ENCODE assay signal across 8 cellular contexts in genomic region chr12:89470741-89471504, GRCh38. TPM values are rescaled to one million over a fixed set of nuclear protein-coding genes. Genes with fewer than 3 reads are reported as not detected.
DNase-seq lines count a peak whose midpoint lies in the region; ATAC-seq, FAIRE-seq and TF ChIP-seq lines count a peak whose summit lies in the region.

No MANE protein-coding gene starts in this region.

- no peaks in the 10 kb centered on the region for H3K36me3 Mint-ChIP-seq in activated naive CD4-positive, alpha-beta T cell treated with anti-CD3 and anti-CD28 coated beads, Interleukin-2, amount 50 U/mL, for 24 hours
- H3K36me3 Mint-ChIP-seq in activated CD4-positive, alpha-beta memory T cell treated with anti-CD3 and anti-CD28 coated beads, Interleukin-2, amount 10 ng/mL, durations not matched to agents 7 days and 5 days (ENCODE audit: low read depth) = peaks cover 41% of the 10 kb centered on the region

- 13 to 42% (median 29%) methylated on average over 3 of the region's 3 CpGs for WGBS in small intestine, 3 donors

- TF ChIP-seq CTCF in NB4 (IDR thresholded peaks at IDR 0.05; ENCODE audit: low read depth, low read length) = peak; percentile 69

- no peaks in the 10 kb centered on the region for H3K27me3 ChIP-seq in small intestine (ENCODE audit: control insufficient read depth in 2 of 2, insufficient read depth in 2 of 2, low read length in 2 of 2)

- intact Hi-C loops in Right ventricle myocardium superior (cut with DNase I) = loop anchor here (5.0 kb wide), 1 partner anchor 56 kb away; the partner anchor contains the start of gene POC1B

- H3K4me1 ChIP-seq in small intestine (ENCODE audit: control insufficient read depth in 2 of 2, insufficient read depth in 1 of 2, low read depth in 1 of 2, low read length in 1 of 2) = peaks cover 0 to 3% of the 10 kb centered on the region in 2 donors

- H3K27me3 Mint-ChIP-seq in activated naive CD4-positive, alpha-beta T cell treated with anti-CD3 and anti-CD28 coated beads, Interleukin-2, amount 50 U/mL, for 24 hours = no peaks in the 10 kb centered on the region
- H3K27me3 Mint-ChIP-seq in activated CD4-positive, alpha-beta memory T cell treated with anti-CD3 and anti-CD28 coated beads, Interleukin-2, amount 10 ng/mL, durations not matched to agents 7 days and 5 days = no peaks in the 10 kb centered on the region

- no peaks in the 10 kb centered on the region for H3K9me3 Mint-ChIP-seq in activated naive CD4-positive, alpha-beta T cell treated with anti-CD3 and anti-CD28 coated beads, Interleukin-2, amount 50 U/mL, for 24 hours
- H3K9me3 Mint-ChIP-seq in activated CD4-positive, alpha-beta memory T cell treated with anti-CD3 and anti-CD28 coated beads, Interleukin-2, amount 10 ng/mL, durations not matched to agents 7 days and 5 days = no peaks in the 10 kb centered on the region

- H3K4me3 Mint-ChIP-seq in activated naive CD4-positive, alpha-beta T cell treated with anti-CD3 and anti-CD28 coated beads, Interleukin-2, amount 50 U/mL, for 24 hours = no peak overlapping the region
- no peak overlapping the region for H3K4me3 Mint-ChIP-seq in activated CD4-positive, alpha-beta memory T cell treated with anti-CD3 and anti-CD28 coated beads, Interleukin-2, amount 10 ng/mL, durations not matched to agents 7 days and 5 days

- CTCF ChIA-PET in activated CD4-positive, alpha-beta memory T cell treated with anti-CD3 and anti-CD28 coated beads, Interleukin-2, amount 10 ng/mL, durations not matched to agents 7 days and 5 days (lab: Charles Lee) = interaction anchor here (1.0 to 8.8 kb wide), 16 partner anchors 9 to 456 kb away, joined by 3 to 209 read pairs (median 6); partner anchors contain the start of genes ATP2B1, GALNT4 and POC1B

- peaks cover 68% of the 10 kb centered on the region for H3K4me1 Mint-ChIP-seq in activated naive CD4-positive, alpha-beta T cell treated with anti-CD3 and anti-CD28 coated beads, Interleukin-2, amount 50 U/mL, for 24 hours
- H3K4me1 Mint-ChIP-seq in activated CD4-positive, alpha-beta memory T cell treated with anti-CD3 and anti-CD28 coated beads, Interleukin-2, amount 10 ng/mL, durations not matched to agents 7 days and 5 days = peaks cover 81% of the 10 kb centered on the region

- no peak for DNase-seq in activated naive CD4-positive, alpha-beta T cell treated with anti-CD3 and anti-CD28 coated beads, Interleukin-2, amount 50 U/mL, for 16 hours
- DNase-seq in H54 (ENCODE audit: insufficient read length, low spot score) (no peak), NB4 (ENCODE audit: low read depth) (peak; percentile 74), Right ventricle myocardium superior (no peak), small intestine (peak; percentile 87), nucleus accumbens (lab: John Stamatoyannopoulos, UW) (no peak)
- no peak for DNase-seq in activated CD4-positive, alpha-beta memory T cell treated with anti-CD3 and anti-CD28 coated beads, Interleukin-2, amount 10 ng/mL, durations not matched to agents 7 days and 5 days

- H3K27ac ChIP-seq in small intestine (ENCODE audit: low read depth in 1 of 2, low read length in 1 of 2) = peak overlapping the region in 1 of 2 donors; percentile 38

- no peaks in the 10 kb centered on the region for H3K9me3 ChIP-seq in small intestine (ENCODE audit: control insufficient read depth, low read depth)

- no peaks in the 10 kb centered on the region for H3K36me3 ChIP-seq in small intestine (ENCODE audit: control insufficient read depth in 2 of 2, insufficient read depth in 2 of 2, low read length in 2 of 2)

- TF ChIP-seq POLR2A in H54 (IDR thresholded peaks at IDR 0.05; ENCODE audit: low read depth, low read length) (no peak), NB4 (IDR thresholded peaks at IDR 0.05; ENCODE audit: extremely low read depth, insufficient read length) (no peak)

- peak; percentile 67 for FAIRE-seq in H54 (lab: Jason Lieb, UNC)
- FAIRE-seq in small intestine (lab: Jason Lieb, UNC) = peak; percentile 86

- no peak overlapping the region for H3K4me3 ChIP-seq in NB4 (ENCODE audit: low read depth, low read length)
- no peak overlapping the region for H3K4me3 ChIP-seq in small intestine (ENCODE audit: low read depth in 1 of 2, low read length in 2 of 2)

- peak overlapping the region; percentile 17 for H3K27ac Mint-ChIP-seq in activated naive CD4-positive, alpha-beta T cell treated with anti-CD3 and anti-CD28 coated beads, Interleukin-2, amount 50 U/mL, for 24 hours
- peak overlapping the region; percentile 84 for H3K27ac Mint-ChIP-seq in activated CD4-positive, alpha-beta memory T cell treated with anti-CD3 and anti-CD28 coated beads, Interleukin-2, amount 10 ng/mL, durations not matched to agents 7 days and 5 days

- POLR2A ChIA-PET in activated CD4-positive, alpha-beta memory T cell treated with anti-CD3 and anti-CD28 coated beads, Interleukin-2, amount 10 ng/mL, durations not matched to agents 7 days and 5 days (lab: Charles Lee) = interaction anchor here (0.6 to 6.5 kb wide), 7 partner anchors 9 to 238 kb away, joined by 3 to 111 read pairs (median 4); partner anchors contain the start of genes DUSP6, GALNT4 and POC1B

- peak; percentile 79 for ATAC-seq in Right ventricle myocardium superior (ENCODE audit: poor library complexity)

RNA-seq across cellular contexts. Expression of gene GALNT4, which starts 53.7 kb away (rescaled TPM):
- total RNA-seq in activated CD4-positive, alpha-beta memory T cell treated with anti-CD3 and anti-CD28 coated beads, Interleukin-2, amount 10 ng/mL, durations not matched to agents 7 days and 5 days = 10 to 100 TPM; 21.5 to 23.3 TPM
- total RNA-seq in Right ventricle myocardium superior = 2.2 TPM
- 10 to 100 TPM in 1 of 3 donors, 1 to 10 TPM in 2; 3.2 to 16.1 (median 5.8) TPM for polyA plus RNA-seq in small intestine

RNA-seq across cellular contexts. Expression of gene POC1B, which starts 54.9 kb away (rescaled TPM):
- 10 to 100 TPM; 56.8 to 58.6 TPM for total RNA-seq in activated CD4-positive, alpha-beta memory T cell treated with anti-CD3 and anti-CD28 coated beads, Interleukin-2, amount 10 ng/mL, durations not matched to agents 7 days and 5 days
- 7.0 TPM for total RNA-seq in Right ventricle myocardium superior
- 10 to 100 TPM; 14.1 to 17.0 (median 15.7) TPM for polyA plus RNA-seq in small intestine

Comparison
In these comparisons a context has a peak if more than half of its experiments do, and no peak if none do; other contexts are left out.
1. DNase-seq: peak in NB4 (single experiment) and small intestine (single experiment); none in activated naive CD4-positive, alpha-beta T cell treated with anti-CD3 and anti-CD28 coated beads, Interleukin-2, amount 50 U/mL, for 16 hours (single experiment), H54 (single experiment), activated CD4-positive, alpha-beta memory T cell treated with anti-CD3 and anti-CD28 coated beads, Interleukin-2, amount 10 ng/mL, durations not matched to agents 7 days and 5 days (single experiment), Right ventricle myocardium superior (single experiment) and nucleus accumbens (0 of 56).